8 cellular contexts compared by ENCODE assay signal in genomic region chrX:129925305-129926092, GRCh38. TPM values are rescaled to one million over a fixed set of nuclear protein-coding genes. Genes with fewer than 3 reads are reported as not detected.
DNase-seq lines count a peak whose midpoint lies in the region; ATAC-seq, FAIRE-seq and TF ChIP-seq lines count a peak whose summit lies in the region.

No MANE protein-coding gene starts in this region.

- 33 to 40% methylated on average over 9 to 15 of the region's 15 CpGs for WGBS in upper lobe of left lung, 2 donors

- H3K9me3 Mint-ChIP-seq in activated T-helper 17 cell treated with anti-CD3 and anti-CD28 coated beads, Interleukin-2, amount 50 U/mL, for 72 hours, result no peaks in the 10 kb centered on the region

- ATAC-seq in activated T-helper 17 cell treated with anti-CD3 and anti-CD28 coated beads, Interleukin-2, amount 50 U/mL, for 72 hours (replicated peaks), result peak; percentile 87
- ATAC-seq in upper lobe of left lung (ENCODE audit: low FRiP score in 2 of 2), result peak; percentile 77 to 87

- H3K9me3 ChIP-seq in osteoblast (ENCODE audit: low read depth, low read length) (no peaks in the 10 kb centered on the region), upper lobe of left lung (no peaks in the 10 kb centered on the region)

- no peak for TF ChIP-seq POLR2A in upper lobe of left lung (IDR thresholded peaks at IDR 0.05)

- H3K36me3 Mint-ChIP-seq in activated T-helper 17 cell treated with anti-CD3 and anti-CD28 coated beads, Interleukin-2, amount 50 U/mL, for 72 hours (ENCODE audit: low read depth), result peaks cover 86% of the 10 kb centered on the region

- FAIRE-seq in RCC 7860 (lab: Jason Lieb, UNC), result no peak

- H3K4me2 ChIP-seq in osteoblast (ENCODE audit: insufficient read depth, low read length), result no peak overlapping the region

- no peak overlapping the region for H2AFZ ChIP-seq in osteoblast (ENCODE audit: low read length)

- H3K79me2 ChIP-seq in osteoblast (ENCODE audit: insufficient read depth, low read length), result no peaks in the 10 kb centered on the region

- H3K27ac ChIP-seq in osteoblast (ENCODE audit: low read depth, low read length), result peak overlapping the region; percentile 1
- no peak overlapping the region for H3K27ac ChIP-seq in upper lobe of left lung

- H3K36me3 ChIP-seq in GM06990 (ENCODE audit: control insufficient read depth, insufficient read depth, low read length) (no peaks in the 10 kb centered on the region; the same call in 1 of the 2 replicates), osteoblast (ENCODE audit: insufficient read depth, low read length) (peaks cover 41% of the 10 kb centered on the region), upper lobe of left lung (peaks cover 0 to 46% (median 8%) of the 10 kb centered on the region in 4 donors)

- no peak overlapping the region for H3K4me3 ChIP-seq in GM06990 (replicated peaks; ENCODE audit: low read depth, low read length)
- no peak overlapping the region for H3K4me3 ChIP-seq in foreskin fibroblast (ENCODE audit: low read depth in 1 of 2, low read length in 2 of 2)
- no peak overlapping the region for H3K4me3 ChIP-seq in osteoblast (ENCODE audit: insufficient read depth, low read length)
- no peak overlapping the region for H3K4me3 ChIP-seq in upper lobe of left lung

- no peak overlapping the region for H3K27ac Mint-ChIP-seq in activated T-helper 17 cell treated with anti-CD3 and anti-CD28 coated beads, Interleukin-2, amount 50 U/mL, for 72 hours

- H3K4me1 Mint-ChIP-seq in activated T-helper 17 cell treated with anti-CD3 and anti-CD28 coated beads, Interleukin-2, amount 50 U/mL, for 72 hours, result no peaks in the 10 kb centered on the region

- no peak for TF ChIP-seq EP300 in upper lobe of left lung (IDR thresholded peaks at IDR 0.05)

- no peaks in the 10 kb centered on the region for H3K27me3 Mint-ChIP-seq in activated T-helper 17 cell treated with anti-CD3 and anti-CD28 coated beads, Interleukin-2, amount 50 U/mL, for 72 hours

- H3K4me1 ChIP-seq in osteoblast (ENCODE audit: insufficient read depth, low read length) (peaks cover 8% of the 10 kb centered on the region), upper lobe of left lung (peaks cover 0 to 3% (median 0%) of the 10 kb centered on the region in 4 donors)

- peak; percentile 73 for TF ChIP-seq CTCF in GM06990 (IDR thresholded peaks at IDR 0.05; ENCODE audit: insufficient read depth, low read length, poor library complexity, severe bottlenecking)
- peak; percentile 53 for TF ChIP-seq CTCF in foreskin fibroblast (IDR thresholded peaks at IDR 0.05; ENCODE audit: low read depth, low read length)
- TF ChIP-seq CTCF in osteoblast (IDR thresholded peaks at IDR 0.05; ENCODE audit: extremely low read depth, low read depth, low read length), result peak; percentile 63
- TF ChIP-seq CTCF in upper lobe of left lung (IDR thresholded peaks at IDR 0.05), result peak in 5 of 6 experiments; percentile 35 to 73 (median 50)

- peaks cover 3% of the 10 kb centered on the region for H4K20me1 ChIP-seq in osteoblast (ENCODE audit: insufficient read depth, low read length)

- H3K27me3 ChIP-seq in GM06990 (replicated peaks; ENCODE audit: control insufficient read depth, insufficient read depth, low read length) (no peaks in the 10 kb centered on the region), osteoblast (ENCODE audit: insufficient read depth, low read length) (no peaks in the 10 kb centered on the region), upper lobe of left lung (no peaks in the 10 kb centered on the region)

- H3K4me3 Mint-ChIP-seq in activated T-helper 17 cell treated with anti-CD3 and anti-CD28 coated beads, Interleukin-2, amount 50 U/mL, for 72 hours, result no peak overlapping the region

- DNase-seq in GM06990 (ENCODE audit: extremely low read depth, insufficient read length), result peak; percentile 15
- peak; percentile 50 for DNase-seq in HT1080 (ENCODE audit: low read depth)
- peak; percentile 13 for DNase-seq in RCC 7860 (ENCODE audit: low spot score)
- peak; percentile 64 to 85 for DNase-seq in foreskin fibroblast
- peak; percentile 79 for DNase-seq in osteoblast (ENCODE audit: insufficient read length, low spot score, missing footprints)
- DNase-seq in upper lobe of left lung, result peak in 1 of 2 donors; percentile 65
- DNase-seq in cortex of kidney (lab: John Stamatoyannopoulos, UW), result no peak

RNA-seq across cellular contexts. Expression of gene UTP14A, which starts 19.5 kb away (rescaled TPM):
- 52.6 and 53.5 TPM in 2 replicates for total RNA-seq in HT1080 (2014; rRNA removed; shearing (Covaris generic))
- 32.6 and 39.9 TPM in 2 replicates for polyA plus RNA-seq in HT1080 (2015; cell fraction: cytosol; rRNA removed)
- 68.6 and 74.9 TPM in 2 replicates for polyA plus RNA-seq in HT1080 (2015; cell fraction: nucleus; rRNA removed)
- total RNA-seq in activated T-helper 17 cell treated with anti-CD3 and anti-CD28 coated beads, Interleukin-2, amount 50 U/mL, for 72 hours, result 10 to 100 TPM; 16.8 to 33.3 TPM
- 19.9 and 20.9 TPM in 2 replicates for total RNA-seq in osteoblast
- total RNA-seq in upper lobe of left lung, result 10 to 100 TPM in 5 of 6 donors, 1 to 10 TPM in 1; 9.5 to 17.7 (median 15.5) TPM

RNA-seq across cellular contexts. Expression of gene BCORL1, which starts 56.9 kb away (rescaled TPM):
- total RNA-seq in HT1080 (2014; rRNA removed; shearing (Covaris generic)), result 1.2 and 1.6 TPM in 2 replicates
- 3.3 and 3.7 TPM in 2 replicates for polyA plus RNA-seq in HT1080 (2015; cell fraction: cytosol; rRNA removed)
- 7.2 and 8.6 TPM in 2 replicates for polyA plus RNA-seq in HT1080 (2015; cell fraction: nucleus; rRNA removed)
- total RNA-seq in activated T-helper 17 cell treated with anti-CD3 and anti-CD28 coated beads, Interleukin-2, amount 50 U/mL, for 72 hours, result 10 to 100 TPM in 1 of 2 donors, 1 to 10 TPM in 1; 8.4 to 11.7 TPM
- total RNA-seq in osteoblast, result 1.4 and 1.8 TPM in 2 replicates
- total RNA-seq in upper lobe of left lung, result 10 to 100 TPM in 4 of 6 donors, 1 to 10 TPM in 2; 3.2 to 21.4 (median 11.2) TPM
